In genomic region chr6:99426454-99426762, GRCh38 we compare ENCODE assay signal across 1 cellular context.
TF ChIP-seq lines count a peak whose summit lies in the region.

No MANE protein-coding gene starts in this region.

TF ChIP-seq in SK-N-SH, 30 proteins besides CTCF, POLR2A, EP300 and RAD21 (continued from another document):
- TF ChIP-seq REST (IDR thresholded peaks at IDR 0.05; ENCODE audit: low read depth, low read length): no peak
- no peak for TF ChIP-seq CHD2 (IDR thresholded peaks at IDR 0.05; ENCODE audit: low read length, partially characterized antibody)
- TF ChIP-seq FOSL2 (IDR thresholded peaks at IDR 0.05; ENCODE audit: borderline replicate concordance, low read depth): no peak
- no peak for TF ChIP-seq ELF1 (IDR thresholded peaks at IDR 0.05)
- TF ChIP-seq MEF2A (IDR thresholded peaks at IDR 0.05; ENCODE audit: borderline replicate concordance, low read depth): no peak
- TF ChIP-seq JUND (IDR thresholded peaks at IDR 0.05): no peak
- TF ChIP-seq MXI1 (IDR thresholded peaks at IDR 0.05; ENCODE audit: low read depth, low read length): no peak
- TF ChIP-seq GABPA (IDR thresholded peaks at IDR 0.05; ENCODE audit: low read depth): no peak
- TF ChIP-seq ZBTB33 (IDR thresholded peaks at IDR 0.05; ENCODE audit: borderline replicate concordance, low read depth): no peak
